ENCODE assay signal across 8 cellular contexts in the genomic region with DNA sequence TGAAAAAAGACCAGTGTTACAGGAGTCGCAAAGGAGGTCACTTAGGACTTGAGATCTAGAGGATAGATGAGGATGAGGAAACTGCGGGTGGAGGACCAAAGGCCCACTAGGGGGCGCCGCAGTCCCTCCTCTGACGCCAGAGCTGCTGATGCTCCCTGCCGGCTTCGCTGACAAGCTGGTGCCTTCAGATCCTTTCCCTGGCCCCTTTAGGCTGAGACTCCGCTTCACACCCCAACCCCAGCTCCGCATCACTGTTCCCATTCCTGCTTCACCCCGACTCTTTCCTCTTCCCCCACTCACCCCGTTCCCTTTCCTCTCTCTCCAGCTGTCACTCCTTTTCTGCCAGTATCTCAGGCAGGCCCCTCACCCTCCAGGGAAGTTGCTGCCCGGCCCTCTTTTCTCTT. TPM values are rescaled to one million over a fixed set of nuclear protein-coding genes. Genes with fewer than 3 reads are reported as not detected.
DNase-seq lines count a peak whose midpoint lies in the region; ATAC-seq lines count a peak whose summit lies in the region.

No MANE protein-coding gene starts in this region.

- no peak overlapping the region for H4K5ac ChIP-seq in mesendoderm (ENCODE audit: low read length)

- H3K9ac ChIP-seq in mesendoderm (ENCODE audit: low read length): no peak overlapping the region

- H3K4ac ChIP-seq in mesendoderm (ENCODE audit: low read depth, low read length): no peak overlapping the region

- ATAC-seq in GM19023 (IDR thresholded peaks at IDR 0.05; ENCODE audit: unreplicated experiment): no peak

- no peaks in the 10 kb centered on the region for H3K79me2 ChIP-seq in mesendoderm (ENCODE audit: control insufficient read depth, insufficient read depth, low read length)

- H3K4me3 ChIP-seq in mesendoderm (ENCODE audit: low read length): no peak overlapping the region

- no peak overlapping the region for H3K4me2 ChIP-seq in mesendoderm (ENCODE audit: low read length)

- no peaks in the 10 kb centered on the region for H3K79me1 ChIP-seq in mesendoderm (ENCODE audit: low read length)

- peaks cover 3% of the 10 kb centered on the region for H3K27me3 ChIP-seq in mesendoderm (ENCODE audit: insufficient read depth, low read length, poor library complexity)

- no CpG with 5 or more reads among the region's 12 CpGs for WGBS in mesendoderm (ENCODE audit: extremely low coverage, insufficient coverage, low lambda C conversion rate)

- no peak overlapping the region for H2BK120ac ChIP-seq in mesendoderm (ENCODE audit: low read depth, low read length)

- no peak overlapping the region for H3K18ac ChIP-seq in mesendoderm (ENCODE audit: low read length)

- H2BK15ac ChIP-seq in mesendoderm (replicated peaks; ENCODE audit: low read depth): no peak overlapping the region

- no peak overlapping the region for H2BK5ac ChIP-seq in mesendoderm (ENCODE audit: low read length)

- no peak overlapping the region for H3K56ac ChIP-seq in mesendoderm (ENCODE audit: low read length)

- no peaks in the 10 kb centered on the region for H3K4me1 ChIP-seq in mesendoderm (ENCODE audit: control insufficient read depth, low read depth, low read length)

- no peak overlapping the region for H4K8ac ChIP-seq in mesendoderm (ENCODE audit: low read depth, low read length)

- H3K27ac ChIP-seq in mesendoderm (ENCODE audit: low read depth, low read length): no peak overlapping the region

- DNase-seq in COLO829 (ENCODE audit: low spot score) (peak; percentile 93), HT1080 (ENCODE audit: low read depth) (peak; percentile 70), NOMO-1 treated with DMSO at 0.1 percent for 48 hours (lab: John Stamatoyannopoulos, UW; ENCODE audit: unreplicated experiment) (peak; percentile 64), mesendoderm (peak; percentile 90)
- DNase-seq in activated CD8-positive, alpha-beta memory T cell treated with anti-CD3 and anti-CD28 coated beads for 48 hours (ENCODE audit: low read depth in 2 of 3, low spot score in 2 of 3): peak; percentile 56 to 77 (median 69)
- peak; percentile 66 for DNase-seq in effector CD8-positive, alpha-beta T cell (lab: John Stamatoyannopoulos, UW)
- peak; percentile 67 to 70 for DNase-seq in stimulated activated CD8-positive, alpha-beta memory T cell treated with anti-CD3 and anti-CD28 coated beads, Interleukin-15, amount 100 ng/mL, for 48 hours (ENCODE audit: low read depth in 2 of 2)

- H3K23ac ChIP-seq in mesendoderm (ENCODE audit: low read length): no peak overlapping the region

- no peaks in the 10 kb centered on the region for H3K36me3 ChIP-seq in mesendoderm (ENCODE audit: control insufficient read depth, insufficient read depth, low read length)

- H2AK5ac ChIP-seq in mesendoderm (ENCODE audit: low read length): no peak overlapping the region

RNA-seq across cellular contexts. Expression of a gene that starts 4.3 kb away (rescaled TPM):
- total RNA-seq in HT1080 (2014; rRNA removed; shearing (Covaris generic)): not detected in 2 replicates
- not detected in 2 replicates for polyA plus RNA-seq in HT1080 (2015; cell fraction: cytosol; rRNA removed)
- not detected in 2 replicates for polyA plus RNA-seq in HT1080 (2015; cell fraction: nucleus; rRNA removed)
- 0.01 TPM for polyA plus RNA-seq in mesendoderm (2013, experiment 1 of 2)
- 0.04 TPM for polyA plus RNA-seq in mesendoderm (2013, experiment 2 of 2)

RNA-seq across cellular contexts. Expression of a gene that starts 12.7 kb away (rescaled TPM):
- total RNA-seq in HT1080 (2014; rRNA removed; shearing (Covaris generic)): 17.5 and 18.0 TPM in 2 replicates
- polyA plus RNA-seq in HT1080 (2015; cell fraction: cytosol; rRNA removed): 14.9 and 17.5 TPM in 2 replicates
- 31.8 and 32.4 TPM in 2 replicates for polyA plus RNA-seq in HT1080 (2015; cell fraction: nucleus; rRNA removed)
- 22.0 TPM for polyA plus RNA-seq in mesendoderm (2013, experiment 1 of 2)
- polyA plus RNA-seq in mesendoderm (2013, experiment 2 of 2): 20.7 TPM

RNA-seq across cellular contexts. Expression of a gene that starts 15.7 kb away (rescaled TPM):
- total RNA-seq in HT1080 (2014; rRNA removed; shearing (Covaris generic)): not detected in 2 replicates
- not detected in 2 replicates for polyA plus RNA-seq in HT1080 (2015; cell fraction: cytosol; rRNA removed)
- 0.08 TPM in 1 of 2 replicates, not detected in the other for polyA plus RNA-seq in HT1080 (2015; cell fraction: nucleus; rRNA removed)
- polyA plus RNA-seq in mesendoderm (2013, experiment 1 of 2): 0.45 TPM
- 0.35 TPM for polyA plus RNA-seq in mesendoderm (2013, experiment 2 of 2)

RNA-seq across cellular contexts. Expression of a gene that starts 29.9 kb away (rescaled TPM):
- total RNA-seq in HT1080 (2014; rRNA removed; shearing (Covaris generic)): not detected in 2 replicates
- polyA plus RNA-seq in HT1080 (2015; cell fraction: cytosol; rRNA removed): 0.02 TPM in 1 of 2 replicates, not detected in the other
- polyA plus RNA-seq in HT1080 (2015; cell fraction: nucleus; rRNA removed): 0.37 TPM in 1 of 2 replicates, not detected in the other
- polyA plus RNA-seq in mesendoderm (2013, experiment 1 of 2): 4.3 TPM
- polyA plus RNA-seq in mesendoderm (2013, experiment 2 of 2): 4.0 TPM

RNA-seq across cellular contexts. Expression of a gene that starts 53.9 kb away (rescaled TPM):
- 4.9 and 5.8 TPM in 2 replicates for total RNA-seq in HT1080 (2014; rRNA removed; shearing (Covaris generic))
- polyA plus RNA-seq in HT1080 (2015; cell fraction: cytosol; rRNA removed): 5.6 and 7.0 TPM in 2 replicates
- polyA plus RNA-seq in HT1080 (2015; cell fraction: nucleus; rRNA removed): 9.4 and 10.6 TPM in 2 replicates
- 5.4 TPM for polyA plus RNA-seq in mesendoderm (2013, experiment 1 of 2)
- 5.4 TPM for polyA plus RNA-seq in mesendoderm (2013, experiment 2 of 2)
